22 cellular contexts compared by ENCODE assay signal in the genomic region with DNA sequence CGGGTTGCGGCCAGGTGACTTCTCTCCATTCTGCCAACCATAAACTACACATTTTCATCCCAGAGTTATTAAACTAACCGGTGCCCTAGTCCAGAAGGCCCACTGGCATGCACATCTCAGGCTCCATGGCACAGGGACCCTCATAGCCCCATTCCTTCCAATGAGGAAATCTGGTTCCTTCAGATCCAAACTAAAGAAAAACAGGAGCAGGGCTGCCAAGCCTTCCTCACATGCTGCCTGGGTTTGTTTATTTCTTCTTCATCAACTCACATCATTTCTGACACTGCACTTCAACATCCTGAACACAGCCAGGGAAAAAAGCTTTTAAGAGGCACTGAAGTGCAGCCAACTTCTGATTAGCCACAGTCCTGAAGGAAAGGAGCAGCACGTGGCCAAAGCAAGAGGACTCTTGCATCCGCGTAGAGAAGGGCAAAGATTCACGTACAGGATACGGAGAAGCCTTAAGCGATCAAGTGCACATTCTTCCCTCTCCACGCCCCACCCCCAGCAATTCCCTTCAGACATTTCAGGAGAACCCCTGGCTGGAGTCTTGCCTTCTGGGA. TPM values are rescaled to one million over a fixed set of nuclear protein-coding genes. Genes with fewer than 3 reads are reported as not detected.
A peak's percentile ranks its signal among the peaks of the same experiment; 100 is the strongest.
DNase-seq lines count a peak whose midpoint lies in the region; ATAC-seq and TF ChIP-seq lines count a peak whose summit lies in the region.
"Had no signal": no experiment of that assay in that cellular context is flagged by ENCODE, and none has a peak within 500 bp of the region (broad histone marks: within the 10 kb centered on the region; RNA-seq: fewer than 3 reads in every experiment).

No MANE protein-coding gene starts in this region.

- no peak overlapping the region for H3K27ac Mint-ChIP-seq in activated CD4-positive, alpha-beta T cell treated with anti-CD3 and anti-CD28 coated beads, Interleukin-2, amount 10 ng/mL, durations not matched to agents 24 days and 14 days
- H3K27ac Mint-ChIP-seq: activated CD4-positive, alpha-beta memory T cell treated with anti-CD3 and anti-CD28 coated beads, Interleukin-2, amount 10 ng/mL, durations not matched to agents 7 days and 5 days; stimulated activated naive CD8-positive, alpha-beta T cell treated with anti-CD3 and anti-CD28 coated beads, Interleukin-15, Interleukin-2, amounts not matched to agents 100 ng/mL and 50 ng/mL, for 24 hours; T-helper 17 cell had no signal

- peaks cover 17% of the 10 kb centered on the region for H3K4me1 ChIP-seq in IMR-90 (ENCODE audit: control insufficient read depth, insufficient read depth, low read length)
- H3K4me1 ChIP-seq in breast epithelium = no peaks in the 10 kb centered on the region
- peaks cover 6% of the 10 kb centered on the region for H3K4me1 ChIP-seq in right cardiac atrium (ENCODE audit: control insufficient read depth, insufficient read depth, low read length)
- peaks cover 0 to 77% (median 74%) of the 10 kb centered on the region in 4 donors for H3K4me1 ChIP-seq in sigmoid colon

- no peaks in the 10 kb centered on the region for H3K9me3 Mint-ChIP-seq in activated CD4-positive, alpha-beta T cell treated with anti-CD3 and anti-CD28 coated beads, Interleukin-2, amount 10 ng/mL, durations not matched to agents 24 days and 14 days
- H3K9me3 Mint-ChIP-seq: activated CD4-positive, alpha-beta memory T cell treated with anti-CD3 and anti-CD28 coated beads, Interleukin-2, amount 10 ng/mL, durations not matched to agents 7 days and 5 days; stimulated activated naive CD8-positive, alpha-beta T cell treated with anti-CD3 and anti-CD28 coated beads, Interleukin-15, Interleukin-2, amounts not matched to agents 100 ng/mL and 50 ng/mL, for 24 hours had no signal

- peaks cover 19% of the 10 kb centered on the region for H3K9me1 ChIP-seq in IMR-90 (ENCODE audit: insufficient read depth, low read length)

- TF ChIP-seq CTCF in IMR-90 (conservative IDR thresholded peaks at IDR 0.05; ENCODE audit: low read depth, low read length) = no peak
- no peak for TF ChIP-seq CTCF in breast epithelium (IDR thresholded peaks at IDR 0.05)
- no peak for TF ChIP-seq CTCF in sigmoid colon (IDR thresholded peaks at IDR 0.05)

- H3K14ac ChIP-seq in IMR-90 (replicated peaks; ENCODE audit: low read depth, low read length) = peak overlapping the region; percentile 22; the same call in 1 of the 2 replicates

- H3K4me3 ChIP-seq in IMR-90 (ENCODE audit: insufficient read depth, low read depth, low read length) (no peak overlapping the region), breast epithelium (no peak overlapping the region), right cardiac atrium (ENCODE audit: low read length) (no peak overlapping the region), sigmoid colon (no peak overlapping the region)
- H3K4me3 ChIP-seq: ascending aorta, SJCRH30, upper lobe of left lung had no signal

- no peak overlapping the region for H2BK15ac ChIP-seq in IMR-90 (ENCODE audit: low read depth, low read length)

- no peak overlapping the region for H3K4me2 ChIP-seq in IMR-90 (ENCODE audit: low read depth, low read length)

- H2AFZ ChIP-seq in IMR-90 (replicated peaks; ENCODE audit: low read length, poor library complexity) = no peak overlapping the region

- no peaks in the 10 kb centered on the region for H3K27me3 ChIP-seq in IMR-90 (ENCODE audit: control insufficient read depth, insufficient read depth, low read length)
- H3K27me3 ChIP-seq in breast epithelium = no peaks in the 10 kb centered on the region
- H3K27me3 ChIP-seq in right cardiac atrium (ENCODE audit: control insufficient read depth, insufficient read depth) = no peaks in the 10 kb centered on the region
- no peaks in the 10 kb centered on the region for H3K27me3 ChIP-seq in sigmoid colon
- H3K27me3 ChIP-seq: ascending aorta, SJCRH30, upper lobe of left lung had no signal

- TF ChIP-seq POLR2A in IMR-90 (IDR thresholded peaks at IDR 0.05; ENCODE audit: low read depth, low read length) (no peak), breast epithelium (IDR thresholded peaks at IDR 0.05) (no peak), sigmoid colon (IDR thresholded peaks at IDR 0.05) (no peak)

- H2BK120ac ChIP-seq in IMR-90 (ENCODE audit: low read depth, low read length) = 0 out of 2 replicates have a peak overlapping the region, but pooled peaks have one; percentile 3

- H3K9ac ChIP-seq in IMR-90 (ENCODE audit: low read depth, low read length) = no peak overlapping the region

- H4K5ac ChIP-seq in IMR-90 (ENCODE audit: low read depth, low read length) = no peak overlapping the region

- no peaks in the 10 kb centered on the region for H3K36me3 Mint-ChIP-seq in activated CD4-positive, alpha-beta T cell treated with anti-CD3 and anti-CD28 coated beads, Interleukin-2, amount 10 ng/mL, durations not matched to agents 24 days and 14 days (ENCODE audit: low read depth)

- H2BK5ac ChIP-seq in IMR-90 (ENCODE audit: low read depth, low read length, poor library complexity, severe bottlenecking) = no peak overlapping the region

- no peak overlapping the region for H4K91ac ChIP-seq in IMR-90 (ENCODE audit: insufficient read depth, low read depth, low read length)

- H3K56ac ChIP-seq in IMR-90 (ENCODE audit: extremely low read depth, insufficient read depth, low read length) = peak overlapping the region; percentile 25; the same call in 1 of the 2 replicates

- TF ChIP-seq RAD21 in IMR-90 (IDR thresholded peaks at IDR 0.05; ENCODE audit: low read length) = no peak

- no peaks in the 10 kb centered on the region for H3K4me1 Mint-ChIP-seq in activated CD4-positive, alpha-beta T cell treated with anti-CD3 and anti-CD28 coated beads, Interleukin-2, amount 10 ng/mL, durations not matched to agents 24 days and 14 days
- H3K4me1 Mint-ChIP-seq: activated CD4-positive, alpha-beta memory T cell treated with anti-CD3 and anti-CD28 coated beads, Interleukin-2, amount 10 ng/mL, durations not matched to agents 7 days and 5 days had no signal

- no peak overlapping the region for H3K27ac ChIP-seq in IMR-90 (ENCODE audit: insufficient read depth, low read length)
- H3K27ac ChIP-seq in breast epithelium = peak overlapping the region; percentile 50 to 67
- H3K27ac ChIP-seq in right cardiac atrium (ENCODE audit: low read length) = no peak overlapping the region
- peak overlapping the region; percentile 33 to 74 (median 56) for H3K27ac ChIP-seq in sigmoid colon
- H3K27ac ChIP-seq: ascending aorta, SJCRH30, upper lobe of left lung had no signal

- peaks cover 2% of the 10 kb centered on the region for H3K27me3 Mint-ChIP-seq in activated CD4-positive, alpha-beta T cell treated with anti-CD3 and anti-CD28 coated beads, Interleukin-2, amount 10 ng/mL, durations not matched to agents 24 days and 14 days
- H3K27me3 Mint-ChIP-seq: stimulated activated naive CD8-positive, alpha-beta T cell treated with anti-CD3 and anti-CD28 coated beads, Interleukin-15, Interleukin-2, amounts not matched to agents 100 ng/mL and 50 ng/mL, for 24 hours had no signal

- intact Hi-C loops in IMR-90 (cut with micrococcal nuclease) = loop anchor here (5.0 to 10.0 kb wide), 3 partner anchors 159 to 301 kb away; a partner anchor contains a TSS
- intact Hi-C loops in breast epithelium (cut with DNase I; ENCODE audit: low total_unique reads) = no loop called here
- intact Hi-C loops in right cardiac atrium (cut with DNase I) = no loop called here
- intact Hi-C loops in sigmoid colon (cut with DNase I) = no loop called here
- intact Hi-C loops in activated CD4-positive, alpha-beta T cell treated with anti-CD3 and anti-CD28 coated beads, Interleukin-2, amount 10 ng/mL, durations not matched to agents 24 days and 14 days (cut with micrococcal nuclease) = no loop called here

- CTCF ChIA-PET in IMR-90 (lab: Yijun Ruan, JAX) = interaction anchor here (0.6 to 1.6 kb wide), 3 partner anchors 11 to 99 kb away, joined by 3 to 4 read pairs (median 4); no protein-coding TSS in a partner anchor

- DNase-seq in IMR-90 (peak; percentile 57), breast epithelium (ENCODE audit: low spot score in 2 of 2) (no peak), right cardiac atrium (no peak), sigmoid colon (no peak), NCI-H1694 (lab: John Stamatoyannopoulos, UW) (no peak)
- DNase-seq in activated CD4-positive, alpha-beta T cell treated with anti-CD3 and anti-CD28 coated beads, Interleukin-2, amount 10 ng/mL, durations not matched to agents 24 days and 14 days = no peak
- DNase-seq in activated CD8-positive, alpha-beta memory T cell treated with anti-CD3 and anti-CD28 coated beads for 24 hours = no peak
- DNase-seq: activated CD4-positive, alpha-beta memory T cell treated with anti-CD3 and anti-CD28 coated beads, Interleukin-2, amount 10 ng/mL, durations not matched to agents 7 days and 5 days; activated naive CD4-positive, alpha-beta T cell treated with Interleukin-2 at 50 U/mL for 16 hours; activated T-cell treated with anti-CD3 and anti-CD28 coated beads, Interleukin-2, amount 50 U/mL, for 1 hour; AML-193; COR-L47; HCEC 1CT; NCI-H2171; NCI-H748 treated with DMSO at 0.1 percent for 48 hours; OCI-M1; SJCRH30; T-helper 17 cell had no signal

- no peak overlapping the region for H2AK9ac ChIP-seq in IMR-90 (replicated peaks; ENCODE audit: low read depth, low read length, poor library complexity)

- H3K4me3 Mint-ChIP-seq in activated CD4-positive, alpha-beta T cell treated with anti-CD3 and anti-CD28 coated beads, Interleukin-2, amount 10 ng/mL, durations not matched to agents 24 days and 14 days = no peak overlapping the region
- H3K4me3 Mint-ChIP-seq: activated CD4-positive, alpha-beta memory T cell treated with anti-CD3 and anti-CD28 coated beads, Interleukin-2, amount 10 ng/mL, durations not matched to agents 7 days and 5 days; stimulated activated naive CD8-positive, alpha-beta T cell treated with anti-CD3 and anti-CD28 coated beads, Interleukin-15, Interleukin-2, amounts not matched to agents 100 ng/mL and 50 ng/mL, for 24 hours; T-helper 17 cell had no signal

- no peak overlapping the region for H3K18ac ChIP-seq in IMR-90 (ENCODE audit: low read depth, low read length)

- no peak overlapping the region; the same call in 1 of the 2 replicates for H3K23ac ChIP-seq in IMR-90 (ENCODE audit: low read depth, low read length)

- H3K9me3 ChIP-seq in IMR-90 (ENCODE audit: control insufficient read depth, insufficient read depth, low read length) (no peaks in the 10 kb centered on the region), breast epithelium (no peaks in the 10 kb centered on the region), right cardiac atrium (ENCODE audit: control insufficient read depth, low read length) (no peaks in the 10 kb centered on the region), sigmoid colon (no peaks in the 10 kb centered on the region)
- H3K9me3 ChIP-seq: ascending aorta, SJCRH30, upper lobe of left lung had no signal

- POLR2A ChIA-PET in IMR-90 (lab: Charles Lee; ENCODE audit: unreplicated experiment) = no interaction called here

- no peak overlapping the region; the same call in 1 of the 2 replicates for H2BK20ac ChIP-seq in IMR-90 (ENCODE audit: low read depth, low read length)

- 0 out of 2 replicates have a peak overlapping the region, but pooled peaks have one; percentile 2 for H3K4ac ChIP-seq in IMR-90 (ENCODE audit: low read depth, low read length)

- TF ChIP-seq EP300 in sigmoid colon (IDR thresholded peaks at IDR 0.05) = no peak

- H4K20me1 ChIP-seq in IMR-90 (ENCODE audit: insufficient read depth, low read length) = peaks cover 42% of the 10 kb centered on the region; the same call in 1 of the 2 replicates

- WGBS in IMR-90 (ENCODE audit: extremely low coverage in 2 of 2, insufficient read length in 1 of 2), 2 experiments = no CpG with 5 or more reads among the region's 10 CpGs
- WGBS in right cardiac atrium = 49% methylated on average over 10 of the region's 10 CpGs
- WGBS in sigmoid colon, 2 donors = 82 to 92% methylated on average over 10 of the region's 10 CpGs

- no peak for ATAC-seq in IMR-90 (ENCODE audit: low read depth)
- peak; percentile 38 to 53 for ATAC-seq in right cardiac atrium
- no peak for ATAC-seq in GM21360 (IDR thresholded peaks at IDR 0.05; ENCODE audit: unreplicated experiment)
- ATAC-seq: T-helper 17 cell had no signal

- BruUV-seq in IMR-90 (replicated peaks; lab: Mats Ljungman, UMichigan) = no TSS peak

- peaks cover 15 to 80% of the 10 kb centered on the region in 2 experiments for H3K79me1 ChIP-seq in IMR-90 (ENCODE audit: low read depth in 1 of 2, low read length in 2 of 2)

- dilution Hi-C loops in IMR-90 (cut with HindIII; ENCODE audit: low sequenced_read_pairs, unreplicated experiment) = no loop called here

- in situ Hi-C loops in IMR-90 (cut with MboI; ENCODE audit: low sequenced_read_pairs) = no loop called here

- peak overlapping the region in 1 of 2 experiments; percentile 12; a peak in 1 of 4 replicates for H4K8ac ChIP-seq in IMR-90 (ENCODE audit: low read depth in 2 of 2, low read length in 2 of 2)

- peaks cover 51% of the 10 kb centered on the region for H3K36me3 ChIP-seq in IMR-90 (ENCODE audit: control insufficient read depth, insufficient read depth, low read length)
- H3K36me3 ChIP-seq in breast epithelium = no peaks in the 10 kb centered on the region
- H3K36me3 ChIP-seq in sigmoid colon = peaks cover 0 to 7% (median 2%) of the 10 kb centered on the region in 4 donors

- H2AK5ac ChIP-seq in IMR-90 (ENCODE audit: low read depth, low read length) = peak overlapping the region; percentile 15

RNA-seq across cellular contexts. Expression of a gene that starts 22.5 kb away (rescaled TPM):
- total RNA-seq in IMR-90 (2012; rRNA removed) = 11.1 and 11.3 TPM in 2 replicates
- polyA plus RNA-seq in IMR-90 (2012; rRNA removed) = 5.0 and 6.5 TPM in 2 replicates
- 3.8 and 6.1 TPM in 2 replicates for polyA plus RNA-seq in IMR-90 (2012; cell fraction: cytosol; rRNA removed)
- 4.8 and 12.1 TPM in 2 replicates for polyA plus RNA-seq in IMR-90 (2012; cell fraction: nucleus; rRNA removed; ENCODE audit: low replicate concordance)
- total RNA-seq in breast epithelium = 10 to 100 TPM; 36.8 to 61.8 (median 41.3) TPM
- total RNA-seq in right cardiac atrium = 10 to 100 TPM in 3 of 4 donors, 1 to 10 TPM in 1; 9.7 to 21.4 (median 10.9) TPM
- polyA plus RNA-seq in right cardiac atrium = 5.6 TPM
- 10 to 100 TPM; 21.4 to 34.9 (median 26.6) TPM for total RNA-seq in sigmoid colon
- 10 to 100 TPM; 10.8 to 21.1 (median 19.0) TPM for polyA plus RNA-seq in sigmoid colon
- total RNA-seq in activated CD4-positive, alpha-beta T cell treated with anti-CD3 and anti-CD28 coated beads, Interleukin-2, amount 10 ng/mL, durations not matched to agents 24 days and 14 days = 0.05 and 0.30 TPM in 2 replicates

Comparison
In these comparisons a context has a peak if more than half of its experiments do, and no peak if none do; other contexts are left out.
1. ATAC-seq: peak in right cardiac atrium (2 of 2); none in IMR-90 (single experiment) and GM21360 (single experiment).
2. H3K27ac ChIP-seq: peak in breast epithelium (2 of 2) and sigmoid colon (4 of 4); none in IMR-90 (single experiment) and right cardiac atrium (single experiment).